8 cellular contexts compared by ENCODE assay signal in the genomic region with DNA sequence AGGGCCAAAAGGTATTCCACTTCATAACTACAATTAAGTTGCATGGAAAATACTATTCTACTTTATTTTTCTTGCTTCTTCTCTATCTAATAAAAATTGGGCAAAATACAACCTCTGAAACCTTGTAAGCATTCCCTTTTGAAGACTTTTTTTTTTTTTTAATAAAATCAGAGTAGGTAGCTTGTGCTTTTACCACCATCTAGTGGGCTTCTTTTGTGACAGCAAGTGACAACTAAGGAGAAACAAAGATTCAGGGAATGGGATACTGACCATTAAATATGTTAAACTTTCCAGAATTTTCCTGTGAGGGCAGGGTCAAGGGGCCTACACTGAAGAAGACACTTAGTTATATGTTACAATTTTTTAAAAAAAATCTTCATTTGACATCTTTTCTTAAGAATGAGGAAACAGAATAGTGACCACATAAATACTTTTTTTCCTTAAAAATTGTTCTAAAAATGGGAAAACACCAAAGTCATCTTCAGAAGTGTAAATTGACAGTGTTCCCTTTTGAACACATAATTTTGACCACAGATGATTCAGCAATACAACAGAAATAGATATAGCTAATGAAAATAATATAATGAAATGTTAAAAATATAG.
DNase-seq lines count a peak whose midpoint lies in the region; ATAC-seq and TF ChIP-seq lines count a peak whose summit lies in the region.

No MANE protein-coding gene starts in this region.

- H3K27me3 Mint-ChIP-seq in GM23338 (ENCODE audit: insufficient read depth, low read depth, poor library complexity), result peaks cover 2% of the 10 kb centered on the region

- H3K79me2 ChIP-seq in GM23338 (replicated peaks; ENCODE audit: insufficient read depth), result no peaks in the 10 kb centered on the region

- no peak overlapping the region for H2AFZ ChIP-seq in GM23338

- POLR2A ChIA-PET in A673 (lab: Charles Lee; ENCODE audit: low non-redundant PET), result no interaction called here

- TF ChIP-seq POLR2A in erythroblast (IDR thresholded peaks at IDR 0.05; ENCODE audit: low read length) (no peak), adrenal gland (IDR thresholded peaks at IDR 0.05) (no peak)

- H3K4me3 ChIP-seq in A673 (ENCODE audit: low read depth, low read length, poor library complexity, severe bottlenecking), result no peak overlapping the region
- no peak overlapping the region for H3K4me3 ChIP-seq in GM23338
- no peak overlapping the region for H3K4me3 ChIP-seq in adrenal gland

- H3K36me3 ChIP-seq in A673 (ENCODE audit: insufficient read depth, low read length, poor library complexity, severe bottlenecking) (no peaks in the 10 kb centered on the region), GM23338 (ENCODE audit: insufficient read depth) (no peaks in the 10 kb centered on the region), adrenal gland (replicated peaks in 1 of 2) (no peaks in the 10 kb centered on the region)

- peaks cover 10% of the 10 kb centered on the region; the same call in 2 of the 3 replicates for H3K9me3 Mint-ChIP-seq in GM23338

- TF ChIP-seq CTCF in A673 (conservative IDR thresholded peaks at IDR 0.05; ENCODE audit: low read depth, low read length), result peak; percentile 80
- TF ChIP-seq CTCF in GM23338 (conservative IDR thresholded peaks at IDR 0.05; ENCODE audit: low read depth in 2 of 2), result peak; percentile 69 to 95
- peak in 3 of 6 experiments; percentile 22 to 50 (median 40) for TF ChIP-seq CTCF in adrenal gland (IDR thresholded peaks at IDR 0.05)

- H4K20me1 ChIP-seq in GM23338 (replicated peaks; ENCODE audit: insufficient read depth), result no peaks in the 10 kb centered on the region

- intact Hi-C loops in A673 (cut with micrococcal nuclease; ENCODE audit: unreplicated experiment) (loop anchor here (2.0 to 5.0 kb wide), 4 partner anchors 349 to 1614 kb away; no protein-coding TSS in a partner anchor), adrenal gland (cut with DNase I) (no loop called here)

- H3K4me2 ChIP-seq in GM23338, result no peak overlapping the region

- no peak for ATAC-seq in GM23338

- peaks cover 15% of the 10 kb centered on the region for H3K4me1 Mint-ChIP-seq in GM23338

- no peaks in the 10 kb centered on the region for H3K27me3 ChIP-seq in A673 (replicated peaks; ENCODE audit: insufficient read depth, low read depth, low read length, poor library complexity)
- H3K27me3 ChIP-seq in GM23338 (ENCODE audit: insufficient read depth), result no peaks in the 10 kb centered on the region
- no peaks in the 10 kb centered on the region for H3K27me3 ChIP-seq in adrenal gland

- H3K9me3 ChIP-seq in A673 (ENCODE audit: low read depth, low read length, poor library complexity, severe bottlenecking) (peaks cover 6% of the 10 kb centered on the region), adrenal gland (replicated peaks in 1 of 3) (no peaks in the 10 kb centered on the region)

- H3K27ac ChIP-seq in A673 (ENCODE audit: low read depth, low read length, poor library complexity, severe bottlenecking), result no peak overlapping the region
- no peak overlapping the region for H3K27ac ChIP-seq in GM23338 (ENCODE audit: low read depth)
- H3K27ac ChIP-seq in adrenal gland, result no peak overlapping the region

- no peaks in the 10 kb centered on the region for H3F3A ChIP-seq in GM23338 (replicated peaks; ENCODE audit: low read depth)

- no peaks in the 10 kb centered on the region for H3K9me2 ChIP-seq in GM23338 (ENCODE audit: insufficient read depth)

- CTCF ChIA-PET in A673 (lab: Charles Lee), result interaction anchor here (0.6 to 0.7 kb wide), 3 partner anchors 58 to 744 kb away, joined by 3 to 5 read pairs (median 4); no protein-coding TSS in a partner anchor

- peaks cover 5% of the 10 kb centered on the region for H3K4me1 ChIP-seq in A673 (ENCODE audit: insufficient read depth, low read length, poor library complexity, severe bottlenecking)
- H3K4me1 ChIP-seq in GM23338 (ENCODE audit: insufficient read depth), result peaks cover 14% of the 10 kb centered on the region
- H3K4me1 ChIP-seq in adrenal gland (replicated peaks in 1 of 2), result no peaks in the 10 kb centered on the region

- DNase-seq in A673 (ENCODE audit: low spot score) (peak; percentile 72), GM23338 (ENCODE audit: low spot score) (peak; percentile 76), NCI-H82 (lab: John Stamatoyannopoulos, UW) (peak; percentile 72), erythroblast (lab: John Stamatoyannopoulos, UW) (peak; percentile 1 to 21), retina (peak; percentile 57), adrenal gland (no peak)
- no peak for DNase-seq in activated CD4-positive, CD25-positive, alpha-beta regulatory T cell (lab: John Stamatoyannopoulos, UW)
- DNase-seq in central memory CD4-positive, alpha-beta T cell, result no peak

- H3K36me3 Mint-ChIP-seq in GM23338 (ENCODE audit: low read depth), result peaks cover 21% of the 10 kb centered on the region

- H3K27ac Mint-ChIP-seq in GM23338, result peak overlapping the region; percentile 70

- no TSS peak for BruUV-seq in A673 (replicated peaks; lab: Mats Ljungman, UMichigan)

- no peak overlapping the region for H3K4me3 Mint-ChIP-seq in GM23338

TF ChIP-seq in GM23338, 12 proteins besides CTCF, POLR2A, EP300 and RAD21 (continues in another document):
- TF ChIP-seq, protein P1, sequence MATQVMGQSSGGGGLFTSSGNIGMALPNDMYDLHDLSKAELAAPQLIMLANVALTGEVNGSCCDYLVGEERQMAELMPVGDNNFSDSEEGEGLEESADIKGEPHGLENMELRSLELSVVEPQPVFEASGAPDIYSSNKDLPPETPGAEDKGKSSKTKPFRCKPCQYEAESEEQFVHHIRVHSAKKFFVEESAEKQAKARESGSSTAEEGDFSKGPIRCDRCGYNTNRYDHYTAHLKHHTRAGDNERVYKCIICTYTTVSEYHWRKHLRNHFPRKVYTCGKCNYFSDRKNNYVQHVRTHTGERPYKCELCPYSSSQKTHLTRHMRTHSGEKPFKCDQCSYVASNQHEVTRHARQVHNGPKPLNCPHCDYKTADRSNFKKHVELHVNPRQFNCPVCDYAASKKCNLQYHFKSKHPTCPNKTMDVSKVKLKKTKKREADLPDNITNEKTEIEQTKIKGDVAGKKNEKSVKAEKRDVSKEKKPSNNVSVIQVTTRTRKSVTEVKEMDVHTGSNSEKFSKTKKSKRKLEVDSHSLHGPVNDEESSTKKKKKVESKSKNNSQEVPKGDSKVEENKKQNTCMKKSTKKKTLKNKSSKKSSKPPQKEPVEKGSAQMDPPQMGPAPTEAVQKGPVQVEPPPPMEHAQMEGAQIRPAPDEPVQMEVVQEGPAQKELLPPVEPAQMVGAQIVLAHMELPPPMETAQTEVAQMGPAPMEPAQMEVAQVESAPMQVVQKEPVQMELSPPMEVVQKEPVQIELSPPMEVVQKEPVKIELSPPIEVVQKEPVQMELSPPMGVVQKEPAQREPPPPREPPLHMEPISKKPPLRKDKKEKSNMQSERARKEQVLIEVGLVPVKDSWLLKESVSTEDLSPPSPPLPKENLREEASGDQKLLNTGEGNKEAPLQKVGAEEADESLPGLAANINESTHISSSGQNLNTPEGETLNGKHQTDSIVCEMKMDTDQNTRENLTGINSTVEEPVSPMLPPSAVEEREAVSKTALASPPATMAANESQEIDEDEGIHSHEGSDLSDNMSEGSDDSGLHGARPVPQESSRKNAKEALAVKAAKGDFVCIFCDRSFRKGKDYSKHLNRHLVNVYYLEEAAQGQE (IDR thresholded peaks at IDR 0.05; ENCODE audit: unreplicated experiment), result no peak
- TF ChIP-seq EZH2 (IDR thresholded peaks at IDR 0.05; ENCODE audit: low read depth, unreplicated experiment), result no peak
- TF ChIP-seq POLR2AphosphoS5 (IDR thresholded peaks at IDR 0.05; ENCODE audit: low read depth), result no peak
- TF ChIP-seq EZH2phosphoT487 (IDR thresholded peaks at IDR 0.05; ENCODE audit: unreplicated experiment), result no peak

Comparison
In these comparisons a context has a peak if more than half of its experiments do, and no peak if none do; other contexts are left out.
1. DNase-seq: peak in A673 (single experiment), GM23338 (single experiment), NCI-H82 (single experiment), erythroblast (2 of 2) and retina (single experiment); none in adrenal gland (0 of 7), activated CD4-positive, CD25-positive, alpha-beta regulatory T cell (0 of 4) and central memory CD4-positive, alpha-beta T cell (single experiment).